Comparison of ENCODE assay signal across 8 cellular contexts in genomic region chr20:49245921-49246740, GRCh38. TPM values are rescaled to one million over a fixed set of nuclear protein-coding genes. Genes with fewer than 3 reads are reported as not detected.
DNase-seq lines count a peak whose midpoint lies in the region; ATAC-seq, FAIRE-seq and TF ChIP-seq lines count a peak whose summit lies in the region.

No MANE protein-coding gene starts in this region.

- H3K27me3 ChIP-seq in lung (ENCODE audit: control insufficient read depth, insufficient read depth), result no peaks in the 10 kb centered on the region

- H3K27ac ChIP-seq in cingulate gyrus (ENCODE audit: low read depth, low read length) (peak overlapping the region; percentile 89), lung (ENCODE audit: low read depth in 1 of 2, low read length in 1 of 2) (peak overlapping the region in 1 of 2 donors; percentile 26)

- no peak overlapping the region for H3K4me3 ChIP-seq in lung

- peaks cover 0 to 16% of the 10 kb centered on the region in 2 donors for H3K4me1 ChIP-seq in lung (ENCODE audit: control insufficient read depth in 2 of 2, insufficient read depth in 2 of 2, low read length in 2 of 2)

- peaks cover 52 to 59% of the 10 kb centered on the region in 2 donors for H3K36me3 ChIP-seq in lung (ENCODE audit: control insufficient read depth in 2 of 2, insufficient read depth in 2 of 2, low read length in 2 of 2)

- WGBS in lung, 2 donors, result 38% methylated on average over 3 of the region's 3 CpGs

- no peaks in the 10 kb centered on the region for H3K9me3 ChIP-seq in lung (ENCODE audit: control insufficient read depth in 2 of 2, insufficient read depth in 1 of 2, low read length in 1 of 2)

- DNase-seq in NCI-H524 (lab: John Stamatoyannopoulos, UW) (peak; percentile 44 to 45), NCI-H524 treated with DMSO at 0.1 percent for 48 hours (lab: John Stamatoyannopoulos, UW) (no peak), HTR-8/SVneo (ENCODE audit: insufficient read length, low spot score) (peak; percentile 92), RPMI8226 (peak; percentile 53), lung (ENCODE audit: low spot score) (no peak), urothelium cell line (ENCODE audit: low spot score) (peak; percentile 74)

- ATAC-seq in lung (ENCODE audit: insufficient read depth, low FRiP score) (peak; percentile 35), HG03521 (IDR thresholded peaks at IDR 0.05; ENCODE audit: unreplicated experiment) (no peak)

- FAIRE-seq in HTR-8/SVneo (lab: Jason Lieb, UNC), result peak; percentile 72
- FAIRE-seq in urothelium cell line (lab: Jason Lieb, UNC), result no peak

- peak; percentile 32 for TF ChIP-seq CTCF in lung (IDR thresholded peaks at IDR 0.05; ENCODE audit: control extremely low read depth, extremely low read depth)

RNA-seq across cellular contexts. Expression of gene DDX27, which starts 26.9 kb away (rescaled TPM):
- 10 to 100 TPM; 25.8 to 26.5 TPM for total RNA-seq in lung
- polyA plus RNA-seq in lung, result 10 to 100 TPM; 24.9 to 30.0 TPM

RNA-seq across cellular contexts. Expression of gene ZNFX1, which starts 31.7 kb away (rescaled TPM):
- 10 to 100 TPM; 25.8 to 33.9 TPM for total RNA-seq in lung
- polyA plus RNA-seq in lung, result 10 to 100 TPM in 1 of 2 donors, 1 to 10 TPM in 1; 9.5 to 22.5 TPM

RNA-seq across cellular contexts. Expression of gene STAU1, which starts 58.0 kb away (rescaled TPM):
- 10 to 100 TPM; 70.7 to 84.9 TPM for total RNA-seq in lung
- polyA plus RNA-seq in lung, result 10 to 100 TPM; 29.3 to 41.9 TPM

Comparison
In these comparisons a context has a peak if more than half of its experiments do, and no peak if none do; other contexts are left out.
1. DNase-seq: peak in NCI-H524 (2 of 2), HTR-8/SVneo (single experiment), RPMI8226 (single experiment) and urothelium cell line (single experiment); none in NCI-H524 treated with DMSO at 0.1 percent for 48 hours (single experiment) and lung (single experiment).